Comparison of ENCODE assay signal across 10 cellular contexts in the genomic region with DNA sequence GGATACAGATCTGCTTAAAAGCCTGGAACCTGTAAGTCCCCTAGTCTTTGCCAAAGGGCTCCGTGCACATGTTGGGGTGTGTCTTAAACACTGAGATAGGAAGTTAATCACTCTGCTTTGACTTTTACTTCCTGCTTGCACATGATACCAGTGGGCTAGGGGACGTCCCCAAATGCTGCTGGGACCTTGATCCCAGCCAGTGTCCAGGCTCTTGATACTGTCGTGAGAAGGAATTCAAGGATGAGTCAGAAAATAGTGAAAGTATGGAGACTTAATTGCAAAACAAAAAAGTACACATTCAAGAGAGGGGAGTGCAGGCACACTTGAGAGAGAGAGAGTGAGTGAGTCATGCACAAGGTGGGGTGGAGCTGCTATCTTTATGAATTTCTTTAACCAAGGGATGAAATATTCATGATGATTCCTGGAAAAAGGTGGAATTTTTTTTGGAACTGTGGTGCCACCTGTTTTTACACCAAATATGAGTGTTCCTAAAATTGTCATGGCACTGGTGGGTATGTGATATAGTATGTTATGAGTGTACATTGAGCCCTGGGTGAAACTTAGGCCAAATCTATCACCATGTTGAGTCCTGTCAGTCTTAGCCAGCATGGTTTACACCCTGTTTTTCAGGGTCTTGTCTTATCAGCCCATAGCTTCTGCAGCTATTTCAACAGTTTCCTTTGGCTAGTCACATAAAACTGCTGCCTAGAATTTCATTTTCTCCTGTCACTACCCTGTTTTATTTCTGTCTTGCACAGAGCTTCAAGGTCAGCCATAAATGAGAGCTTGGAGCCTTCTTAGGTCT.
DNase-seq lines count a peak whose midpoint lies in the region; TF ChIP-seq lines count a peak whose summit lies in the region.
"Had no signal": no experiment of that assay in that cellular context is flagged by ENCODE, and none has a peak within 500 bp of the region (broad histone marks: within the 10 kb centered on the region; RNA-seq: fewer than 3 reads in every experiment).

No MANE protein-coding gene starts in this region.

- H3K36me3 Mint-ChIP-seq in progenitor cell of endocrine pancreas (ENCODE audit: insufficient read depth): peaks cover 42% of the 10 kb centered on the region

- no peaks in the 10 kb centered on the region for H3K27me3 Mint-ChIP-seq in progenitor cell of endocrine pancreas

- no peak for TF ChIP-seq CTCF in progenitor cell of endocrine pancreas (IDR thresholded peaks at IDR 0.05; ENCODE audit: unreplicated experiment)

- no peak overlapping the region for H3K27ac Mint-ChIP-seq in progenitor cell of endocrine pancreas

- peaks cover 19% of the 10 kb centered on the region for H3K9me3 Mint-ChIP-seq in progenitor cell of endocrine pancreas (ENCODE audit: low read depth)

- H3K4me3 Mint-ChIP-seq in progenitor cell of endocrine pancreas (ENCODE audit: low read depth): no peak overlapping the region

- no peaks in the 10 kb centered on the region for H3K4me1 Mint-ChIP-seq in progenitor cell of endocrine pancreas (ENCODE audit: low read depth)

- DNase-seq in EL (peak; percentile 90), NCI-H226 (peak; percentile 79), dedifferentiated amniotic fluid mesenchymal stem cell (ENCODE audit: extremely low spot score) (peak; percentile 21), pulmonary artery endothelial cell (ENCODE audit: low read depth, low spot score) (peak; percentile 20), progenitor cell of endocrine pancreas (ENCODE audit: low spot score, unreplicated experiment) (no peak), AML-193 (lab: John Stamatoyannopoulos, UW) (no peak), NCI-H1436 (lab: John Stamatoyannopoulos, UW) (no peak)
- DNase-seq in stimulated activated CD4-positive, alpha-beta T cell treated with anti-CD3 and anti-CD28 coated beads, Interleukin-12 subunit alpha, Interleukin-12 subunit beta, amount 100 ng/mL, for 4 hours: no peak
- DNase-seq: mesendoderm, NCI-H187 had no signal

Comparison
In these comparisons a context has a peak if more than half of its experiments do, and no peak if none do; other contexts are left out.
1. DNase-seq: peak in EL (single experiment), NCI-H226 (single experiment), dedifferentiated amniotic fluid mesenchymal stem cell (single experiment) and pulmonary artery endothelial cell (single experiment); none in progenitor cell of endocrine pancreas (single experiment), stimulated activated CD4-positive, alpha-beta T cell treated with anti-CD3 and anti-CD28 coated beads, Interleukin-12 subunit alpha, Interleukin-12 subunit beta, amount 100 ng/mL, for 4 hours (single experiment), AML-193 (0 of 2) and NCI-H1436 (single experiment).